9 cellular contexts compared by ENCODE assay signal in genomic region chr1:226444901-226445300, GRCh38. TPM values are rescaled to one million over a fixed set of nuclear protein-coding genes. Genes with fewer than 3 reads are reported as not detected.
A peak's percentile ranks its signal among the peaks of the same experiment; 100 is the strongest.
DNase-seq lines count a peak whose midpoint lies in the region; ATAC-seq, FAIRE-seq and TF ChIP-seq lines count a peak whose summit lies in the region.
"Had no signal": no experiment of that assay in that cellular context is flagged by ENCODE, and none has a peak within 500 bp of the region (broad histone marks: within the 10 kb centered on the region; RNA-seq: fewer than 3 reads in every experiment).

No MANE protein-coding gene starts in this region.

- POLR2A ChIA-PET in HepG2 (lab: Yijun Ruan, JAX) = no interaction called here

- H3K36me3 ChIP-seq in HepG2 (replicated peaks in 1 of 2; ENCODE audit: control insufficient read depth in 1 of 2, insufficient read depth in 2 of 2, low read length in 2 of 2) = no peaks in the 10 kb centered on the region

- no TSS peak for BruUV-seq in HepG2 (replicated peaks; lab: Mats Ljungman, UMichigan)

- peak; percentile 18 for DNase-seq in DMS 273 (lab: John Stamatoyannopoulos, UW; ENCODE audit: unreplicated experiment)
- DNase-seq in DMS 273 treated with DMSO at 0.1 percent for 48 hours (lab: John Stamatoyannopoulos, UW) = no peak
- peak; percentile 93 for DNase-seq in activated CD4-positive, alpha-beta T cell treated with anti-CD3 and anti-CD28 coated beads, Interleukin-2, amount 10 ng/mL, durations not matched to agents 24 days and 14 days
- no peak for DNase-seq in HepG2 (ENCODE audit: low spot score)
- DNase-seq in HTR-8/SVneo (ENCODE audit: insufficient read length, low spot score) = no peak
- DNase-seq in NCI-H226 = no peak
- DNase-seq in superior temporal gyrus (ENCODE audit: extremely low spot score) = no peak

- TF ChIP-seq POLR2A in HepG2 (IDR thresholded peaks at IDR 0.05; ENCODE audit: insufficient read depth in 1 of 2, low read depth in 2 of 2, low read length in 2 of 2) = no peak

- no peaks in the 10 kb centered on the region for H3K9me3 ChIP-seq in HepG2 (ENCODE audit: low read length)

- ATAC-seq in HG03159 (IDR thresholded peaks at IDR 0.05; ENCODE audit: unreplicated experiment) (peak; percentile 100), HepG2 (peak; percentile 40; the same call in 1 of the 3 replicates)

- H3K9ac ChIP-seq in HepG2 (ENCODE audit: insufficient read depth, low read depth, low read length) = no peak overlapping the region

- H3K27ac ChIP-seq in HepG2 (ENCODE audit: extremely low read length, insufficient read depth, low read length) = no peak overlapping the region
- H3K27ac ChIP-seq: 22Rv1 had no signal

- no peak for TF ChIP-seq EP300 in HepG2 (IDR thresholded peaks at IDR 0.05; ENCODE audit: low read depth in 2 of 2, low read length in 2 of 2)
- TF ChIP-seq EP300 in HepG2 (CRISPR knock-in tag; IDR thresholded peaks at IDR 0.05; ENCODE audit: borderline replicate concordance) = no peak

- H3K36me3 Mint-ChIP-seq in activated CD4-positive, alpha-beta T cell treated with anti-CD3 and anti-CD28 coated beads, Interleukin-2, amount 10 ng/mL, durations not matched to agents 24 days and 14 days (ENCODE audit: low read depth) = peaks cover 2% of the 10 kb centered on the region

- intact Hi-C loops in activated CD4-positive, alpha-beta T cell treated with anti-CD3 and anti-CD28 coated beads, Interleukin-2, amount 10 ng/mL, durations not matched to agents 24 days and 14 days (cut with micrococcal nuclease) = loop anchor here (1.0 to 2.0 kb wide), 2 partner anchors 20 to 38 kb away; no protein-coding TSS in a partner anchor
- intact Hi-C loops in HepG2 (cut with micrococcal nuclease; ENCODE audit: unreplicated experiment) = no loop called here

- CTCF ChIA-PET in HepG2 (lab: Yijun Ruan, JAX; ENCODE audit: low intra/inter-chr PET ratio, low total read pairs) = no interaction called here

- H2AFZ ChIP-seq in HepG2 (ENCODE audit: low read length) = no peak overlapping the region

- no peak for TF ChIP-seq CTCF in HepG2 (CRISPR knock-in tag; IDR thresholded peaks at IDR 0.05)

- H3K9me3 Mint-ChIP-seq in activated CD4-positive, alpha-beta T cell treated with anti-CD3 and anti-CD28 coated beads, Interleukin-2, amount 10 ng/mL, durations not matched to agents 24 days and 14 days = peaks cover 3% of the 10 kb centered on the region

- H3K4me1 ChIP-seq in HepG2 (ENCODE audit: insufficient read depth, low read length) = no peaks in the 10 kb centered on the region

- peak overlapping the region; percentile 19 for H3K4me3 Mint-ChIP-seq in activated CD4-positive, alpha-beta T cell treated with anti-CD3 and anti-CD28 coated beads, Interleukin-2, amount 10 ng/mL, durations not matched to agents 24 days and 14 days

- peaks cover 32% of the 10 kb centered on the region for H3K27me3 Mint-ChIP-seq in activated CD4-positive, alpha-beta T cell treated with anti-CD3 and anti-CD28 coated beads, Interleukin-2, amount 10 ng/mL, durations not matched to agents 24 days and 14 days

- peak overlapping the region; percentile 15 for H3K27ac Mint-ChIP-seq in activated CD4-positive, alpha-beta T cell treated with anti-CD3 and anti-CD28 coated beads, Interleukin-2, amount 10 ng/mL, durations not matched to agents 24 days and 14 days

- no peak for TF ChIP-seq RAD21 in HepG2 (CRISPR knock-in tag; IDR thresholded peaks at IDR 0.05)

- no peaks in the 10 kb centered on the region for H4K20me1 ChIP-seq in HepG2 (ENCODE audit: insufficient read depth, low read length)

- H3K4me2 ChIP-seq in HepG2 (ENCODE audit: low read depth, low read length) = no peak overlapping the region

- no peak for FAIRE-seq in HepG2 (lab: Jason Lieb, UNC)
- no peak for FAIRE-seq in HTR-8/SVneo (lab: Jason Lieb, UNC)

- H3K4me3 ChIP-seq in HepG2 (replicated peaks in 1 of 3; ENCODE audit: insufficient read depth in 1 of 3, low read depth in 2 of 3, low read length in 3 of 3) = no peak overlapping the region

- no peaks in the 10 kb centered on the region for H3K79me2 ChIP-seq in HepG2 (ENCODE audit: insufficient read depth, low read length)

- in situ Hi-C loops in HepG2 (cut with HindIII; ENCODE audit: extremely low pct_ligation_motif_present, low pct_unique_long_range_greater_than_20kb) = no loop called here

- H3K4me1 Mint-ChIP-seq in activated CD4-positive, alpha-beta T cell treated with anti-CD3 and anti-CD28 coated beads, Interleukin-2, amount 10 ng/mL, durations not matched to agents 24 days and 14 days = peaks cover 25% of the 10 kb centered on the region

- 0% methylated on average over 2 of the region's 2 CpGs for WGBS in HepG2 (ENCODE audit: low lambda C conversion rate)

- peaks cover 0 to 6% of the 10 kb centered on the region in 2 experiments; a peak in 1 of 5 replicates for H3K27me3 ChIP-seq in HepG2 (ENCODE audit: control insufficient read depth in 1 of 2, insufficient read depth in 2 of 2, low read length in 2 of 2)

TF ChIP-seq in HepG2, 621 proteins besides CTCF, POLR2A, EP300 and RAD21:
- TF ChIP-seq ZNF225 (CRISPR knock-in tag; IDR thresholded peaks at IDR 0.05) (no peak), CEBPB (IDR thresholded peaks at IDR 0.05; ENCODE audit: borderline replicate concordance, low read depth, low read length) (no peak), ZNF879 (CRISPR knock-in tag; IDR thresholded peaks at IDR 0.05) (no peak), REPIN1 (CRISPR knock-in tag; IDR thresholded peaks at IDR 0.05; ENCODE audit: borderline replicate concordance, low read depth) (no peak), ZNF746 (CRISPR knock-in tag; IDR thresholded peaks at IDR 0.05) (no peak), ZNF24 (IDR thresholded peaks at IDR 0.05) (no peak), ZNF44 (CRISPR knock-in tag; IDR thresholded peaks at IDR 0.05) (no peak), CBX5 (CRISPR knock-in tag; IDR thresholded peaks at IDR 0.05; ENCODE audit: borderline replicate concordance) (no peak)
- TF ChIP-seq, protein P1, sequence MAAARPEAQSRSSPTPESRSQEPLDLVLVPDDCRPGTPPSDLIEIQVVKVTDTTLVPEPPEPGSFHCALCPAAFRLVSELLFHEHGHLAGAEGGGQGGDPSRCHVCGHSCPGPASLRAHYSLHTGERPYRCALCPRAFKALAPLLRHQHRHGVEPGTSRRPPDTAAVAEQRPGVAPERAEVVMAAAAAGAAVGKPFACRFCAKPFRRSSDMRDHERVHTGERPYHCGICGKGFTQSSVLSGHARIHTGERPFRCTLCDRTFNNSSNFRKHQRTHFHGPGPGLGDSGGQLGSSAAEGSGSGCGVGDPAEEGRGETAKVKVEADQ (CRISPR knock-in tag; IDR thresholded peaks at IDR 0.05; ENCODE audit: borderline replicate concordance) = no peak

RNA-seq across cellular contexts. Expression of gene PARP1, which starts 37.0 kb away (rescaled TPM):
- total RNA-seq in activated CD4-positive, alpha-beta T cell treated with anti-CD3 and anti-CD28 coated beads, Interleukin-2, amount 10 ng/mL, durations not matched to agents 24 days and 14 days = 215 and 222 TPM in 2 replicates
- 85.2 and 125 TPM in 2 replicates for total RNA-seq in HepG2 (2016; rRNA removed; fragmentation: Illumina TruSeq; extraction: Trizol)
- total RNA-seq in HepG2 (2016; cell fraction: cytosol; rRNA removed; fragmentation: Illumina TruSeq; extraction: Trizol; ENCODE audit: low read depth) = 7.4 and 9.2 TPM in 2 replicates
- total RNA-seq in HepG2 (2016; cell fraction: insoluble cytoplasmic fraction; rRNA removed; fragmentation: Illumina TruSeq; extraction: Trizol) = 84.6 and 117 TPM in 2 replicates
- 22.9 and 23.8 TPM in 2 replicates for total RNA-seq in HepG2 (2016; cell fraction: membrane; rRNA removed; fragmentation: Illumina TruSeq; extraction: Trizol)
- total RNA-seq in HepG2 (2016; cell fraction: nucleus; rRNA removed; fragmentation: Illumina TruSeq; extraction: Trizol) = 52.4 and 53.9 TPM in 2 replicates
- polyA plus RNA-seq in HepG2 (2011; rRNA removed) = 49.0 and 50.1 TPM in 2 replicates
- polyA plus RNA-seq in HepG2 (2011; cell fraction: cytosol; rRNA removed) = 55.7 and 72.2 TPM in 2 replicates
- polyA plus RNA-seq in HepG2 (2011; cell fraction: nucleus; rRNA removed) = 49.0 and 49.1 TPM in 2 replicates
- 34.7 and 47.5 TPM in 2 replicates for polyA plus RNA-seq in HepG2 (2012)
- polyA plus RNA-seq in HepG2 (2016; cell fraction: cytosol; fragmentation: Illumina TruSeq; extraction: Trizol; ENCODE audit: low read depth) = 3.7 and 4.1 TPM in 2 replicates
- 117 and 119 TPM in 2 replicates for polyA plus RNA-seq in HepG2 (2016; cell fraction: insoluble cytoplasmic fraction; fragmentation: Illumina TruSeq; extraction: Trizol; ENCODE audit: low read depth)
- 10.3 and 13.4 TPM in 2 replicates for polyA plus RNA-seq in HepG2 (2016; cell fraction: membrane; fragmentation: Illumina TruSeq; extraction: Trizol; ENCODE audit: low read depth)
- polyA plus RNA-seq in HepG2 (2016; cell fraction: nucleus; fragmentation: Illumina TruSeq; extraction: Trizol; ENCODE audit: insufficient read depth, low read depth) = 60.9 and 64.4 TPM in 2 replicates
- polyA minus RNA-seq in HepG2 (2011; rRNA and poly(A)+ RNA removed; ENCODE audit: low replicate concordance) = 101 and 222 TPM in 2 replicates
- 41.2 and 42.7 TPM in 2 replicates for polyA minus RNA-seq in HepG2 (2011; cell fraction: cytosol; rRNA and poly(A)+ RNA removed)
- polyA minus RNA-seq in HepG2 (2011; cell fraction: nucleus; rRNA and poly(A)+ RNA removed) = 46.1 and 55.0 TPM in 2 replicates

Comparison
In these comparisons a context has a peak if more than half of its experiments do, and no peak if none do; other contexts are left out.
1. DNase-seq: peak in DMS 273 (single experiment) and activated CD4-positive, alpha-beta T cell treated with anti-CD3 and anti-CD28 coated beads, Interleukin-2, amount 10 ng/mL, durations not matched to agents 24 days and 14 days (single experiment); none in DMS 273 treated with DMSO at 0.1 percent for 48 hours (single experiment), HepG2 (single experiment), HTR-8/SVneo (single experiment), NCI-H226 (single experiment) and superior temporal gyrus (single experiment).